15 cellular contexts compared by ENCODE assay signal in genomic region chr4:165293927-165294649, GRCh38. TPM values are rescaled to one million over a fixed set of nuclear protein-coding genes. Genes with fewer than 3 reads are reported as not detected.
DNase-seq lines count a peak whose midpoint lies in the region; ATAC-seq and TF ChIP-seq lines count a peak whose summit lies in the region.
"Had no signal": no experiment of that assay in that cellular context is flagged by ENCODE, and none has a peak within 500 bp of the region (broad histone marks: within the 10 kb centered on the region; RNA-seq: fewer than 3 reads in every experiment).

No MANE protein-coding gene starts in this region.

- H3K4me2 ChIP-seq in OCI-LY3 (ENCODE audit: low read length): peak overlapping the region; percentile 88
- H3K4me2 ChIP-seq: hepatocyte had no signal

- intact Hi-C loops in activated naive CD4-positive, alpha-beta T cell treated with anti-CD3 and anti-CD28 coated beads for 36 hours (cut with micrococcal nuclease): loop anchor here (2.0 to 5.0 kb wide), 2 partner anchors 33 to 85 kb away; partner anchors contain the start of gene MSMO1

- H3K36me3 ChIP-seq in OCI-LY3 (replicated peaks; ENCODE audit: low read depth, low read length): peaks cover 4% of the 10 kb centered on the region

- no peaks in the 10 kb centered on the region for H3K27me3 ChIP-seq in OCI-LY3 (ENCODE audit: low read depth, low read length)
- H3K27me3 ChIP-seq: hepatocyte had no signal

- H3K79me2 ChIP-seq in OCI-LY3 (ENCODE audit: low read length): no peaks in the 10 kb centered on the region
- H3K79me2 ChIP-seq: hepatocyte had no signal

- no peaks in the 10 kb centered on the region for H3K9me3 Mint-ChIP-seq in activated naive CD4-positive, alpha-beta T cell treated with anti-CD3 and anti-CD28 coated beads for 36 hours
- H3K9me3 Mint-ChIP-seq in activated naive CD4-positive, alpha-beta T cell treated with anti-CD3 and anti-CD28 coated beads, Interleukin-2, amount 50 U/mL, for 72 hours: no peaks in the 10 kb centered on the region
- H3K9me3 Mint-ChIP-seq in stimulated activated memory B cell treated with anti-CD40 and anti-IgM and Interleukin-4, amounts not matched to agents 10 μg/mL and 1 μg/mL and 100 μg/mL, for 72 hours: no peaks in the 10 kb centered on the region
- H3K9me3 Mint-ChIP-seq: central memory CD8-positive, alpha-beta T cell had no signal

- CTCF ChIA-PET in activated naive CD4-positive, alpha-beta T cell treated with anti-CD3 and anti-CD28 coated beads for 36 hours (lab: Charles Lee): no interaction called here

- no peaks in the 10 kb centered on the region for H3K27me3 Mint-ChIP-seq in activated naive CD4-positive, alpha-beta T cell treated with anti-CD3 and anti-CD28 coated beads for 36 hours (ENCODE audit: low read depth)
- no peaks in the 10 kb centered on the region for H3K27me3 Mint-ChIP-seq in stimulated activated memory B cell treated with anti-CD40 and anti-IgM and Interleukin-4, amounts not matched to agents 10 μg/mL and 1 μg/mL and 100 μg/mL, for 72 hours
- H3K27me3 Mint-ChIP-seq: central memory CD8-positive, alpha-beta T cell had no signal

- H3K4me1 ChIP-seq in OCI-LY3 (ENCODE audit: low read length): peaks cover 17% of the 10 kb centered on the region

- no peak for TF ChIP-seq CTCF in OCI-LY3 (IDR thresholded peaks at IDR 0.05; ENCODE audit: low read depth, low read length)

- no peak overlapping the region for H3K27ac ChIP-seq in OCI-LY3 (ENCODE audit: low read length)
- H3K27ac ChIP-seq: C4-2B, hepatocyte had no signal

- no peaks in the 10 kb centered on the region for H3K9me3 ChIP-seq in OCI-LY3 (ENCODE audit: insufficient read depth, low read length)

- H3K4me3 Mint-ChIP-seq in activated naive CD4-positive, alpha-beta T cell treated with anti-CD3 and anti-CD28 coated beads for 36 hours: no peak overlapping the region
- no peak overlapping the region for H3K4me3 Mint-ChIP-seq in stimulated activated memory B cell treated with anti-CD40 and anti-IgM and Interleukin-4, amounts not matched to agents 10 μg/mL and 1 μg/mL and 100 μg/mL, for 72 hours
- H3K4me3 Mint-ChIP-seq: central memory CD8-positive, alpha-beta T cell had no signal

- peaks cover 18% of the 10 kb centered on the region for H3K36me3 Mint-ChIP-seq in activated naive CD4-positive, alpha-beta T cell treated with anti-CD3 and anti-CD28 coated beads for 36 hours (ENCODE audit: low read depth)
- peaks cover 0 to 29% of the 10 kb centered on the region in 2 donors for H3K36me3 Mint-ChIP-seq in activated naive CD4-positive, alpha-beta T cell treated with anti-CD3 and anti-CD28 coated beads, Interleukin-2, amount 50 U/mL, for 72 hours
- H3K36me3 Mint-ChIP-seq in stimulated activated memory B cell treated with anti-CD40 and anti-IgM and Interleukin-4, amounts not matched to agents 10 μg/mL and 1 μg/mL and 100 μg/mL, for 72 hours: peaks cover 30% of the 10 kb centered on the region

- no peak for ATAC-seq in activated naive CD4-positive, alpha-beta T cell treated with anti-CD3 and anti-CD28 coated beads, Interleukin-2, amount 50 U/mL, for 72 hours
- ATAC-seq in stimulated activated memory B cell treated with anti-CD40 and anti-IgM and Interleukin-4, amounts not matched to agents 10 μg/mL and 1 μg/mL and 100 μg/mL, for 72 hours: no peak
- no peak for ATAC-seq in GM21619 (IDR thresholded peaks at IDR 0.05; ENCODE audit: unreplicated experiment)
- no peak for ATAC-seq in GM19351 (IDR thresholded peaks at IDR 0.05; ENCODE audit: unreplicated experiment)
- no peak for ATAC-seq in GM19395 (IDR thresholded peaks at IDR 0.05; ENCODE audit: unreplicated experiment)

- H3K4me1 Mint-ChIP-seq in activated naive CD4-positive, alpha-beta T cell treated with anti-CD3 and anti-CD28 coated beads for 36 hours (ENCODE audit: low read depth): peaks cover 21% of the 10 kb centered on the region
- H3K4me1 Mint-ChIP-seq in stimulated activated memory B cell treated with anti-CD40 and anti-IgM and Interleukin-4, amounts not matched to agents 10 μg/mL and 1 μg/mL and 100 μg/mL, for 72 hours: peaks cover 30% of the 10 kb centered on the region

- no peak for DNase-seq in activated naive CD4-positive, alpha-beta T cell treated with anti-CD3 and anti-CD28 coated beads for 36 hours
- no peak for DNase-seq in activated naive CD4-positive, alpha-beta T cell treated with anti-CD3 and anti-CD28 coated beads, Interleukin-2, amount 50 U/mL, for 72 hours (ENCODE audit: low spot score in 2 of 2)
- peak; percentile 17 for DNase-seq in fibroblast of gingiva (ENCODE audit: low read depth)
- DNase-seq: amniotic stem cell, DMS153, kidney, NCI-H1436 had no signal

- no peak overlapping the region for H2AFZ ChIP-seq in OCI-LY3 (ENCODE audit: low read depth, low read length)
- H2AFZ ChIP-seq: hepatocyte had no signal

- peak overlapping the region; percentile 69; the same call in 1 of the 2 replicates for H3K4me3 ChIP-seq in OCI-LY3 (ENCODE audit: low read length)
- H3K4me3 ChIP-seq: hepatocyte had no signal

- H4K20me1 ChIP-seq in OCI-LY3 (ENCODE audit: insufficient read depth, low read length): 0 out of 2 replicates have a peak, but pooled peaks cover 4% of the 10 kb centered on the region

- no peak overlapping the region for H3K9ac ChIP-seq in OCI-LY3 (ENCODE audit: low read length)

- H3K27ac Mint-ChIP-seq in activated naive CD4-positive, alpha-beta T cell treated with anti-CD3 and anti-CD28 coated beads for 36 hours: peak overlapping the region; percentile 54
- peak overlapping the region in 1 of 2 donors; percentile 13 for H3K27ac Mint-ChIP-seq in activated naive CD4-positive, alpha-beta T cell treated with anti-CD3 and anti-CD28 coated beads, Interleukin-2, amount 50 U/mL, for 72 hours
- H3K27ac Mint-ChIP-seq in stimulated activated memory B cell treated with anti-CD40 and anti-IgM and Interleukin-4, amounts not matched to agents 10 μg/mL and 1 μg/mL and 100 μg/mL, for 72 hours: peak overlapping the region; percentile 72

RNA-seq across cellular contexts. Expression of gene MSMO1, which starts 33.4 kb away (rescaled TPM):
- 10 to 100 TPM; 61.2 to 72.1 TPM for total RNA-seq in activated naive CD4-positive, alpha-beta T cell treated with anti-CD3 and anti-CD28 coated beads for 36 hours
- total RNA-seq in activated naive CD4-positive, alpha-beta T cell treated with anti-CD3 and anti-CD28 coated beads, Interleukin-2, amount 50 U/mL, for 72 hours: 10 to 100 TPM; 58.2 to 65.5 TPM
